ENCODE assay signal across 8 cellular contexts in the genomic region with DNA sequence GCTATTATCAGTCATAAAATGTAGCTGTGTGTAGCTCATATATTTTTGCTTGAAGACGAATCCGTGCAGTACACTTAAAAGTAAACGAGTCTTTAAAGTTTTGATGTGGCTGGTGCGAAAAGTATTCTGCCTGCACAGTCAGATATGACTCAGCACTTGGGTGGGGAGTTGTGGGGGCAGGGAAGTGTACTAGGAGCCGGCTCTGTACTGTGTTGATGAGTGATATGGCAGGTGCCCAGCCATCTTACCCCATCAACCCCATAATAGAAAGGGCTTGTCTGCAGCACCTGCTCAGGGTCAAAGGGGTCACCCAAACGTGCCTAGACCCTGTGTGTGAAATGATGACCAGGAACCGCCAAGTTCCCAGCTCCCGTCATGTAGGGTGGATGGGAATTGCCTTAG. TPM values are rescaled to one million over a fixed set of nuclear protein-coding genes. Genes with fewer than 3 reads are reported as not detected.
DNase-seq lines count a peak whose midpoint lies in the region; ATAC-seq and TF ChIP-seq lines count a peak whose summit lies in the region.

No MANE protein-coding gene starts in this region.

- no peak overlapping the region for H3K4me3 Mint-ChIP-seq in naive thymus-derived CD4-positive, alpha-beta T cell

- peak; percentile 76 for ATAC-seq in HG02678 (IDR thresholded peaks at IDR 0.05; ENCODE audit: unreplicated experiment)
- peak; percentile 53 for ATAC-seq in naive thymus-derived CD4-positive, alpha-beta T cell

- POLR2A ChIA-PET in naive thymus-derived CD4-positive, alpha-beta T cell (lab: Charles Lee): no interaction called here

- peaks cover 5 to 6% of the 10 kb centered on the region in 2 donors for H3K4me1 ChIP-seq in naive thymus-derived CD4-positive, alpha-beta T cell (ENCODE audit: control insufficient read depth in 2 of 2, insufficient read depth in 2 of 2, low read length in 2 of 2)

- H3K27ac ChIP-seq in naive thymus-derived CD4-positive, alpha-beta T cell (ENCODE audit: low read depth, low read length): no peak overlapping the region

- H3K9me3 ChIP-seq in naive thymus-derived CD4-positive, alpha-beta T cell (ENCODE audit: control insufficient read depth in 2 of 3, low read length in 3 of 3): no peaks in the 10 kb centered on the region

- peak; percentile 40 for DNase-seq in GM12864 (ENCODE audit: low read depth)
- peak; percentile 10 to 47 for DNase-seq in SW 1271 (lab: John Stamatoyannopoulos, UW)
- DNase-seq in amniotic stem cell (lab: John Stamatoyannopoulos, UW): peak; percentile 5
- peak in 4 of 9 donors; percentile 12 to 69 (median 15) for DNase-seq in naive thymus-derived CD4-positive, alpha-beta T cell
- no peak for DNase-seq in DMS114 treated with DMSO at 0.1 percent for 48 hours (lab: John Stamatoyannopoulos, UW; ENCODE audit: unreplicated experiment)
- DNase-seq in germinal center (ENCODE audit: low spot score): no peak
- no peak for DNase-seq in NCI-H2029 (lab: John Stamatoyannopoulos, UW)

- H3K27ac Mint-ChIP-seq in naive thymus-derived CD4-positive, alpha-beta T cell: peak overlapping the region in 2 of 9 donors; percentile 36 to 56

- H3K36me3 Mint-ChIP-seq in naive thymus-derived CD4-positive, alpha-beta T cell: peaks cover 4 to 26% (median 12%) of the 10 kb centered on the region in 5 donors

- intact Hi-C loops in naive thymus-derived CD4-positive, alpha-beta T cell (cut with micrococcal nuclease): loop anchor here in 1 of 2 donors (5.0 kb wide), 1 partner anchor 39 kb away; no protein-coding TSS in a partner anchor

- H3K27me3 Mint-ChIP-seq in naive thymus-derived CD4-positive, alpha-beta T cell: peaks cover 0 to 31% (median 0%) of the 10 kb centered on the region in 5 donors

- peaks cover 0 to 22% (median 0%) of the 10 kb centered on the region in 7 donors for H3K4me1 Mint-ChIP-seq in naive thymus-derived CD4-positive, alpha-beta T cell

- peaks cover 0 to 8% (median 5%) of the 10 kb centered on the region in 3 experiments for H3K36me3 ChIP-seq in naive thymus-derived CD4-positive, alpha-beta T cell (ENCODE audit: control insufficient read depth in 2 of 3, insufficient read depth in 3 of 3, low read length in 3 of 3)

- no peak for TF ChIP-seq CTCF in GM12864 (IDR thresholded peaks at IDR 0.05; ENCODE audit: low read depth, low read length, missing control alignments)

- H3K27me3 ChIP-seq in naive thymus-derived CD4-positive, alpha-beta T cell (ENCODE audit: control insufficient read depth in 2 of 2, insufficient read depth in 2 of 2, low read length in 2 of 2): no peaks in the 10 kb centered on the region

- H3K4me3 ChIP-seq in GM12864 (ENCODE audit: low read depth, low read length): no peak overlapping the region
- no peak overlapping the region for H3K4me3 ChIP-seq in naive thymus-derived CD4-positive, alpha-beta T cell (ENCODE audit: low read length)

- no peaks in the 10 kb centered on the region for H3K9me3 Mint-ChIP-seq in naive thymus-derived CD4-positive, alpha-beta T cell

- CTCF ChIA-PET in naive thymus-derived CD4-positive, alpha-beta T cell (lab: Charles Lee): no interaction called here

RNA-seq across cellular contexts. Expression of a gene that starts 47.8 kb away (rescaled TPM):
- 10 to 100 TPM; 33.1 to 67.6 (median 39.0) TPM for total RNA-seq in naive thymus-derived CD4-positive, alpha-beta T cell
- 10 to 100 TPM; 12.3 to 13.7 TPM for polyA plus RNA-seq in naive thymus-derived CD4-positive, alpha-beta T cell

Comparison
In these comparisons a context has a peak if more than half of its experiments do, and no peak if none do; other contexts are left out.
1. DNase-seq: peak in GM12864 (single experiment), SW 1271 (2 of 2) and amniotic stem cell (single experiment); none in DMS114 treated with DMSO at 0.1 percent for 48 hours (single experiment), germinal center (single experiment) and NCI-H2029 (single experiment).